Comparison of ENCODE assay signal across 1 cellular context in genomic region chrX:100409316-100410082, GRCh38.
TF ChIP-seq lines count a peak whose summit lies in the region.

No MANE protein-coding gene starts in this region.

TF ChIP-seq in HEK293, 187 proteins besides CTCF, POLR2A, EP300 and RAD21 (continued from another document):
- TF ChIP-seq ZNF37A (tag by site-specific recombination; IDR thresholded peaks at IDR 0.05) (no peak), ZBTB10 (tag by site-specific recombination; IDR thresholded peaks at IDR 0.05) (no peak), ZNF350 (tag by site-specific recombination; IDR thresholded peaks at IDR 0.05) (no peak), ZBTB17 (tag by site-specific recombination; IDR thresholded peaks at IDR 0.05) (peak; percentile 88; the same call in 1 of the 2 replicates), OSR2 (tag by site-specific recombination; IDR thresholded peaks at IDR 0.05) (no peak)
TF ChIP-seq in HEK293: peak in this region for 5.
